17 cellular contexts compared by ENCODE assay signal in genomic region chr19:33750587-33751385, GRCh38. TPM values are rescaled to one million over a fixed set of nuclear protein-coding genes. Genes with fewer than 3 reads are reported as not detected.
DNase-seq lines count a peak whose midpoint lies in the region; ATAC-seq and TF ChIP-seq lines count a peak whose summit lies in the region.
"Had no signal": no experiment of that assay in that cellular context is flagged by ENCODE, and none has a peak within 500 bp of the region (broad histone marks: within the 10 kb centered on the region; RNA-seq: fewer than 3 reads in every experiment).

No MANE protein-coding gene starts in this region.

- H3K9me3 Mint-ChIP-seq in CD4-positive, alpha-beta T cell, result no peaks in the 10 kb centered on the region

- no peaks in the 10 kb centered on the region for H3K9me3 ChIP-seq in neuronal stem cell (replicated peaks in 1 of 2; ENCODE audit: control insufficient read depth in 2 of 2, insufficient read depth in 1 of 2, low read depth in 1 of 2, low read length in 2 of 2)
- no peaks in the 10 kb centered on the region for H3K9me3 ChIP-seq in CD4-positive, alpha-beta T cell (ENCODE audit: control insufficient read depth, low read length)
- H3K9me3 ChIP-seq in thyroid gland, result no peaks in the 10 kb centered on the region
- H3K9me3 ChIP-seq: BLaER1, HAP-1 had no signal

- no peak for TF ChIP-seq POLR2A in thyroid gland (IDR thresholded peaks at IDR 0.05)

- H3K18ac ChIP-seq in neuronal stem cell (ENCODE audit: low read length), result peak overlapping the region; percentile 35

- ATAC-seq in SK-N-SH treated with all-trans-retinoic acid at 6 μM for 48 hours, result peak; percentile 46; the same call in 1 of the 3 replicates
- no peak for ATAC-seq in CD4-positive, alpha-beta T cell (ENCODE audit: poor library complexity)

- no peak overlapping the region for H4K91ac ChIP-seq in neuronal stem cell (ENCODE audit: low read depth, low read length, poor library complexity)

- H3K4me1 ChIP-seq in neuronal stem cell (ENCODE audit: control insufficient read depth in 2 of 2, insufficient read depth in 1 of 2, low read depth in 1 of 2, low read length in 2 of 2) (no peaks in the 10 kb centered on the region), thyroid gland (no peaks in the 10 kb centered on the region)
- H3K4me1 ChIP-seq: BLaER1, HAP-1 had no signal

- H3K79me1 ChIP-seq in neuronal stem cell (ENCODE audit: low read depth, low read length), result no peaks in the 10 kb centered on the region

- peaks cover 0 to 8% (median 0%) of the 10 kb centered on the region in 3 experiments for H3K27me3 ChIP-seq in neuronal stem cell (ENCODE audit: control insufficient read depth in 3 of 3, insufficient read depth in 3 of 3, low read depth in 1 of 3, low read length in 3 of 3)
- peaks cover 5% of the 10 kb centered on the region for H3K27me3 ChIP-seq in CD4-positive, alpha-beta T cell (ENCODE audit: control insufficient read depth, insufficient read depth, low read length)
- no peaks in the 10 kb centered on the region for H3K27me3 ChIP-seq in thyroid gland
- H3K27me3 ChIP-seq: BLaER1 had no signal

- no peaks in the 10 kb centered on the region for H3K4me1 Mint-ChIP-seq in CD4-positive, alpha-beta T cell (ENCODE audit: low read depth)

- H2BK120ac ChIP-seq in neuronal stem cell (ENCODE audit: low read depth, low read length), result no peak overlapping the region

- H3K36me3 ChIP-seq in neuronal stem cell (replicated peaks in 1 of 2; ENCODE audit: control insufficient read depth in 2 of 2, insufficient read depth in 2 of 2, low read length in 2 of 2), result no peaks in the 10 kb centered on the region
- H3K36me3 ChIP-seq in thyroid gland, result no peaks in the 10 kb centered on the region
- H3K36me3 ChIP-seq: BLaER1, HAP-1 had no signal

- H2BK12ac ChIP-seq in neuronal stem cell (ENCODE audit: low read length), result no peak overlapping the region

- WGBS in neuronal stem cell (ENCODE audit: extremely low coverage in 2 of 2, insufficient read length in 2 of 2, insufficient replicate concordance in 1 of 2), 2 donors, result no CpG with 5 or more reads among the region's 17 CpGs
- WGBS in thyroid gland, 2 donors, result 70 to 79% methylated on average over 17 of the region's 17 CpGs

- no peak overlapping the region for H3K9ac ChIP-seq in neuronal stem cell (ENCODE audit: low read depth, low read length, poor library complexity)
- H3K9ac ChIP-seq: BLaER1 had no signal

- no peak overlapping the region for H3K4me3 Mint-ChIP-seq in CD4-positive, alpha-beta T cell

- no peak overlapping the region for H3K27ac Mint-ChIP-seq in CD4-positive, alpha-beta T cell

- no peak for TF ChIP-seq CTCF in CD4-positive, alpha-beta T cell (IDR thresholded peaks at IDR 0.05)
- TF ChIP-seq CTCF in thyroid gland (IDR thresholded peaks at IDR 0.05), result no peak

- H3K4ac ChIP-seq in neuronal stem cell (ENCODE audit: low read length), result no peak overlapping the region

- CTCF ChIA-PET in CD4-positive, alpha-beta T cell (lab: Charles Lee), result no interaction called here

- no peak overlapping the region for H3K4me2 ChIP-seq in neuronal stem cell (ENCODE audit: insufficient read depth, low read length, poor library complexity, severe bottlenecking)
- H3K4me2 ChIP-seq: BLaER1 had no signal

- peak overlapping the region; percentile 45 for H2AK5ac ChIP-seq in neuronal stem cell (ENCODE audit: low read depth, low read length)

- DNase-seq in NCI-H2171 treated with DMSO at 0.1 percent for 48 hours (lab: John Stamatoyannopoulos, UW) (peak; percentile 49), NCI-H2171 (lab: John Stamatoyannopoulos, UW) (no peak), NCI-H1694 treated with DMSO at 0.1 percent for 48 hours (lab: John Stamatoyannopoulos, UW) (peak; percentile 88), neuronal stem cell (ENCODE audit: low spot score) (no peak), nucleus accumbens (lab: John Stamatoyannopoulos, UW) (no peak), thyroid gland (no peak)
- DNase-seq in CD4-positive, alpha-beta T cell, result no peak
- DNase-seq: Calu3, DMS153, DMS79 treated with DMSO at 0.1 percent for 48 hours, EL, GDM1 had no signal

- intact Hi-C loops in CD4-positive, alpha-beta T cell (cut with DNase I, micrococcal nuclease), result no loop called here
- intact Hi-C loops in thyroid gland (cut with DNase I), result no loop called here

- no peak overlapping the region for H3K23ac ChIP-seq in neuronal stem cell (ENCODE audit: low read depth, low read length, poor library complexity)

- H3K14ac ChIP-seq in neuronal stem cell (ENCODE audit: low read length), result peak overlapping the region; percentile 63

- POLR2A ChIA-PET in CD4-positive, alpha-beta T cell (lab: Charles Lee), result no interaction called here

- no peak overlapping the region for H2AFZ ChIP-seq in neuronal stem cell (ENCODE audit: low read length)

- no peak overlapping the region for H3K27ac ChIP-seq in neuronal stem cell (replicated peaks; ENCODE audit: low read length)
- H3K27ac ChIP-seq in CD4-positive, alpha-beta T cell (ENCODE audit: low read depth, low read length), result no peak overlapping the region
- no peak overlapping the region for H3K27ac ChIP-seq in thyroid gland
- H3K27ac ChIP-seq: 22Rv1, BLaER1, HL-60 had no signal

- peak overlapping the region; percentile 41 for H2BK5ac ChIP-seq in neuronal stem cell (ENCODE audit: low read length)

- H2BK15ac ChIP-seq in neuronal stem cell (ENCODE audit: low read length), result no peak overlapping the region

- no peak overlapping the region for H3K4me3 ChIP-seq in neuronal stem cell (ENCODE audit: low read length in 2 of 2)
- H3K4me3 ChIP-seq in thyroid gland (replicated peaks in 1 of 3), result no peak overlapping the region
- H3K4me3 ChIP-seq: BLaER1, HAP-1 had no signal

- H3K36me3 Mint-ChIP-seq in CD4-positive, alpha-beta T cell (ENCODE audit: low read depth), result no peaks in the 10 kb centered on the region

- H4K8ac ChIP-seq in neuronal stem cell (ENCODE audit: low read depth, low read length), result no peak overlapping the region

- peaks cover 20% of the 10 kb centered on the region for H3K27me3 Mint-ChIP-seq in CD4-positive, alpha-beta T cell

TF ChIP-seq in SK-N-SH treated with all-trans-retinoic acid at 6 μM for 48 hours, 23 proteins besides CTCF, POLR2A, EP300 and RAD21:
- TF ChIP-seq TCF4 (CRISPR knock-in tag; IDR thresholded peaks at IDR 0.05; ENCODE audit: borderline replicate concordance), result peak; percentile 66; the same call in 1 of the 2 replicates
- no peak for TF ChIP-seq POU6F1 (CRISPR knock-in tag; IDR thresholded peaks at IDR 0.05; ENCODE audit: borderline replicate concordance, low read depth)
- no peak for TF ChIP-seq SNAI2 (CRISPR knock-in tag; IDR thresholded peaks at IDR 0.05)
- TF ChIP-seq CREB5 (CRISPR knock-in tag; IDR thresholded peaks at IDR 0.05; ENCODE audit: low read depth), result no peak
- TF ChIP-seq TSHZ2 (CRISPR knock-in tag; IDR thresholded peaks at IDR 0.05), result peak; percentile 21; the same call in 1 of the 2 replicates
- TF ChIP-seq BACH2 (CRISPR knock-in tag; IDR thresholded peaks at IDR 0.05; ENCODE audit: borderline replicate concordance), result no peak
- TF ChIP-seq OSR1 (CRISPR knock-in tag; IDR thresholded peaks at IDR 0.05), result no peak

RNA-seq across cellular contexts. Expression of gene KCTD15, which starts 45.9 kb away (rescaled TPM):
- polyA plus RNA-seq in neuronal stem cell (2013, experiment 1 of 2), result 20.7 TPM
- polyA plus RNA-seq in neuronal stem cell (2013, experiment 2 of 2), result 20.9 TPM
- 1 to 10 TPM; 3.6 to 3.9 TPM for total RNA-seq in CD4-positive, alpha-beta T cell
- total RNA-seq in thyroid gland, result 10 to 100 TPM; 28.4 to 97.1 (median 50.3) TPM

Comparison
In these comparisons a context has a peak if more than half of its experiments do, and no peak if none do; other contexts are left out.
1. DNase-seq: peak in NCI-H2171 treated with DMSO at 0.1 percent for 48 hours (single experiment) and NCI-H1694 treated with DMSO at 0.1 percent for 48 hours (single experiment); none in NCI-H2171 (single experiment), neuronal stem cell (single experiment), nucleus accumbens (0 of 56), CD4-positive, alpha-beta T cell (0 of 10) and thyroid gland (0 of 2).
2. RNA of gene KCTD15, which starts 45.9 kb away (total RNA-seq): 28.4 to 97.1 TPM in thyroid gland; 3.6 to 3.9 TPM in CD4-positive, alpha-beta T cell; every median in the first group is over 4 times any median in the second.